28 cellular contexts compared by ENCODE assay signal in the genomic region with DNA sequence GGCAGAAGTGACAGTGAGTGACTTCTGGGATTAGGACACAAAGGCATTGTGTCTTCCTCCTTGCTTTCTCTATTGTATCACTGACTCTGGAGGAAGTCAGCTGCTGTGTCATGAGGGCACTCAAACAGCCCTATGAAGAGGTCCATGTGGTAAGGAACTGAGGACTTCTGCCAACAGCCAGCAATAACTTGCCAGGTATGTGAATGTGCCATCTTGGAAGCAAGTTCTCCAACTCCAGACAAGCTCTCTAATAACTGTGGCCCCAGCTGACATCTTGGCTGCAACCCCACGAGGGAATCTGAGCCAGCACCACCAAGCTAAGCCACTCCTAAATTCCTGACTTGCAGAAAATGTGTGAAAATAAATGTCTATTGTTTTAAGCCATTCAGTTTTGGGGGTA.
A peak's percentile ranks its signal among the peaks of the same experiment; 100 is the strongest.
DNase-seq lines count a peak whose midpoint lies in the region; ATAC-seq lines count a peak whose summit lies in the region.
"Had no signal": no experiment of that assay in that cellular context is flagged by ENCODE, and none has a peak within 500 bp of the region (broad histone marks: within the 10 kb centered on the region; RNA-seq: fewer than 3 reads in every experiment).

No MANE protein-coding gene starts in this region.

- DNase-seq in CD1c-positive myeloid dendritic cell (ENCODE audit: extremely low spot score) (peak; percentile 35), NCI-H2029 treated with DMSO at 0.1 percent for 48 hours (lab: John Stamatoyannopoulos, UW) (peak; percentile 10), cardiac septum (ENCODE audit: low spot score) (peak; percentile 55), pons (ENCODE audit: low spot score) (peak; percentile 77), NCI-H1048 (lab: John Stamatoyannopoulos, UW) (no peak), activated gamma-delta T cell (lab: John Stamatoyannopoulos, UW) (no peak)
- DNase-seq: activated CD4-positive, alpha-beta memory T cell treated with anti-CD3 and anti-CD28 coated beads for 36 hours; activated CD4-positive, CD25-positive, alpha-beta regulatory T cell treated with anti-CD3 and anti-CD28 coated beads, Interleukin-2, amount 50 U/mL, for 72 hours; activated naive CD4-positive, alpha-beta T cell treated with anti-CD3 and anti-CD28 coated beads, Interleukin-2, amount 10 ng/mL, durations not matched to agents 7 days and 5 days; activated T-cell treated with anti-CD3 and anti-CD28 coated beads, Interleukin-2, amount 50 U/mL, for 72 hours; adrenal gland; body of pancreas; cerebellar nuclear complex; DMS 273 treated with DMSO at 0.1 percent for 48 hours; dorsolateral prefrontal cortex; HCEC 1CT; immature natural killer cell; Kasumi-1; naive thymus-derived CD4-positive, alpha-beta T cell; NCI-H1694; NCI-H2171 treated with DMSO at 0.1 percent for 48 hours; NCI-H526 treated with DMSO at 0.1 percent for 48 hours; PC-9; T-helper 2 cell; trophoblast cell had no signal

- ATAC-seq in HG03565 (IDR thresholded peaks at IDR 0.05; ENCODE audit: unreplicated experiment) (no peak), HG02938 (IDR thresholded peaks at IDR 0.05; ENCODE audit: unreplicated experiment) (no peak)
- ATAC-seq: activated T-cell treated with anti-CD3 and anti-CD28 coated beads, Interleukin-2, amount 50 U/mL, for 72 hours; body of pancreas; naive thymus-derived CD4-positive, alpha-beta T cell; stimulated activated effector memory CD8-positive, alpha-beta T cell treated with anti-CD3 and anti-CD28 coated beads, Interleukin-12 subunit alpha, Interleukin-12 subunit beta, amount 100 ng/mL, for 72 hours had no signal

- intact Hi-C loops in cardiac septum (cut with DNase I): no loop called here

Comparison
In these comparisons a context has a peak if more than half of its experiments do, and no peak if none do; other contexts are left out.
1. DNase-seq: peak in CD1c-positive myeloid dendritic cell (single experiment), NCI-H2029 treated with DMSO at 0.1 percent for 48 hours (single experiment), cardiac septum (single experiment) and pons (single experiment); none in NCI-H1048 (single experiment) and activated gamma-delta T cell (single experiment).